ENCODE assay signal across 26 cellular contexts in the genomic region with DNA sequence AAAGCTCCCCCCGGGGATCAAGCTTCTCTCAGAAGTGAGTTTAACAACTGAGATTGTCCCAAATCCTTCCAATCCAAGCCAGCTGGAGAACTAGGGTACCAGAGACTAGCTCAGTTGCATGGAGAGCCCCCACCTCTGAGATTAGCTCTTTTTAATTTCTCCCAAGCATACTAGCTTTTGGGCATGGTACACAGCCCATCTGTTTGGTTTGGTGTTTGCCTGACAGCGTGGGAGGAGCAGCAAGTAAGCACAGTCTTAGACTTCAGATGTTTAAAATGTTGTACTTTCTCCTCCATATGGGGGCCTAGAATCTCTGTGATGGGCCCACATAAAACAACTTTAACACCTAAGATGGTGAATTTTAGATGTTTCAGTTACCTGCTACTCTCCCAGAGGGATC.
"Had no signal": no experiment of that assay in that cellular context is flagged by ENCODE, and none has a peak within 500 bp of the region (broad histone marks: within the 10 kb centered on the region; RNA-seq: fewer than 3 reads in every experiment).

No MANE protein-coding gene starts in this region.

- ATAC-seq: activated CD4-positive, alpha-beta T cell treated with anti-CD3 and anti-CD28 coated beads for 36 hours; activated T-helper 17 cell treated with anti-CD3 and anti-CD28 coated beads, Interleukin-2, amount 50 U/mL, for 72 hours had no signal

- H3K27ac ChIP-seq: Peyer's patch, RWPE1, SJCRH30, WERI-Rb-1 had no signal

- DNase-seq: activated CD4-positive, alpha-beta memory T cell treated with anti-CD3 and anti-CD28 coated beads, Interleukin-2, amount 10 ng/mL, durations not matched to agents 7 days and 5 days; activated CD4-positive, alpha-beta T cell treated with anti-CD3 and anti-CD28 coated beads for 36 hours; activated CD4-positive, alpha-beta T cell treated with anti-CD3 and anti-CD28 coated beads, Interleukin-2, amount 50 U/mL, for 1 hour; activated gamma-delta T cell treated with Interleukin-2 at 50 U/mL for 16 hours; activated naive CD4-positive, alpha-beta T cell treated with anti-CD3 and anti-CD28 coated beads, Interleukin-2, amount 10 ng/mL, durations not matched to agents 7 days and 5 days; activated naive CD8-positive, alpha-beta T cell treated with anti-CD3 and anti-CD28 coated beads for 36 hours; activated T-cell treated with anti-CD3 and anti-CD28 coated beads for 4 hours; activated T-cell treated with anti-CD3 and anti-CD28 coated beads, Interleukin-2, amount 50 U/mL, for 48 hours; caudate nucleus; Karpas-422; MM.1S; NCI-H1105; NCI-H1436; NCI-H187 treated with DMSO at 0.1 percent for 48 hours; NCI-H2171; NCI-H2227 treated with DMSO at 0.1 percent for 48 hours; NCI-H446 treated with DMSO at 0.1 percent for 48 hours; NCI-H526 treated with DMSO at 0.1 percent for 48 hours; Peyer's patch; Right ventricle myocardium superior; SJCRH30; SK-N-SH; T-helper 1 cell; WERI-Rb-1 had no signal
